In genomic region chr12:7638064-7638763, GRCh38 we compare ENCODE assay signal across 8 cellular contexts. TPM values are rescaled to one million over a fixed set of nuclear protein-coding genes. Genes with fewer than 3 reads are reported as not detected.
DNase-seq lines count a peak whose midpoint lies in the region; ATAC-seq and TF ChIP-seq lines count a peak whose summit lies in the region.

No MANE protein-coding gene starts in this region.

- peak overlapping the region; percentile 78 to 79 for H3K4me3 Mint-ChIP-seq in activated T-cell treated with anti-CD3 and anti-CD28 coated beads, Interleukin-2, amount 50 U/mL, for 72 hours

- peak in 1 of 2 donors; percentile 6 for ATAC-seq in activated T-cell treated with anti-CD3 and anti-CD28 coated beads, Interleukin-2, amount 50 U/mL, for 72 hours (replicated peaks in 1 of 2)
- ATAC-seq in thoracic aorta (ENCODE audit: insufficient number of reproducible peaks, low FRiP score, low read depth), result peak; percentile 21

- no peak for DNase-seq in activated T-cell treated with anti-CD3 and anti-CD28 coated beads, Interleukin-2, amount 50 U/mL, for 72 hours
- no peak for DNase-seq in activated T-cell treated with anti-CD3 and anti-CD28 coated beads, Interleukin-2, amount 50 U/mL, for 48 hours
- no peak for DNase-seq in thoracic aorta (ENCODE audit: low spot score)
- DNase-seq in nucleus accumbens (lab: John Stamatoyannopoulos, UW), result no peak
- no peak for DNase-seq in GM10266 (ENCODE audit: extremely low spot score)
- no peak for DNase-seq in NCI-H2029 treated with DMSO at 0.1 percent for 48 hours (lab: John Stamatoyannopoulos, UW)

- H3K9me3 ChIP-seq in iPS-18c (ENCODE audit: control insufficient read depth, insufficient read depth, low read length) (no peaks in the 10 kb centered on the region), thoracic aorta (no peaks in the 10 kb centered on the region)

- no peak overlapping the region for H3K27ac Mint-ChIP-seq in activated T-cell treated with anti-CD3 and anti-CD28 coated beads, Interleukin-2, amount 50 U/mL, for 72 hours

- peaks cover 4% of the 10 kb centered on the region for H3K27me3 Mint-ChIP-seq in activated T-cell treated with anti-CD3 and anti-CD28 coated beads, Interleukin-2, amount 50 U/mL, for 72 hours (ENCODE audit: low read depth)

- H3K4me1 Mint-ChIP-seq in activated T-cell treated with anti-CD3 and anti-CD28 coated beads, Interleukin-2, amount 50 U/mL, for 72 hours (ENCODE audit: low read depth), result peaks cover 34% of the 10 kb centered on the region

- TF ChIP-seq CTCF in VCaP (conservative IDR thresholded peaks at IDR 0.05), result no peak
- TF ChIP-seq CTCF in thoracic aorta (IDR thresholded peaks at IDR 0.05), result no peak
- no peak for TF ChIP-seq CTCF in GM10266 (IDR thresholded peaks at IDR 0.05; ENCODE audit: control insufficient read depth, insufficient read depth, low read depth, missing control alignments)

- H3K4me1 ChIP-seq in thoracic aorta (ENCODE audit: control insufficient read depth in 1 of 2, low read depth in 2 of 2), result no peaks in the 10 kb centered on the region

- H3K27ac ChIP-seq in VCaP (peak overlapping the region; percentile 42), thoracic aorta (no peak overlapping the region)

- H3K4me3 ChIP-seq in iPS-18c (ENCODE audit: insufficient read depth, low read depth, low read length), result peak overlapping the region; percentile 48; the same call in 1 of the 2 replicates
- peak overlapping the region; percentile 41 for H3K4me3 ChIP-seq in thoracic aorta

- H3K36me3 Mint-ChIP-seq in activated T-cell treated with anti-CD3 and anti-CD28 coated beads, Interleukin-2, amount 50 U/mL, for 72 hours (ENCODE audit: insufficient read depth in 2 of 2), result no peaks in the 10 kb centered on the region

- H3K27me3 ChIP-seq in thoracic aorta (replicated peaks; ENCODE audit: insufficient read depth), result no peaks in the 10 kb centered on the region

- H3K36me3 ChIP-seq in thoracic aorta, result no peaks in the 10 kb centered on the region

- no peaks in the 10 kb centered on the region for H3K9me3 Mint-ChIP-seq in activated T-cell treated with anti-CD3 and anti-CD28 coated beads, Interleukin-2, amount 50 U/mL, for 72 hours

RNA-seq across cellular contexts. Expression of gene APOBEC1, which starts 27.5 kb away (rescaled TPM):
- not detected for total RNA-seq in activated T-cell treated with anti-CD3 and anti-CD28 coated beads, Interleukin-2, amount 50 U/mL, for 72 hours
- not detected for total RNA-seq in thoracic aorta

RNA-seq across cellular contexts. Expression of gene GDF3, which starts 57.4 kb away (rescaled TPM):
- total RNA-seq in activated T-cell treated with anti-CD3 and anti-CD28 coated beads, Interleukin-2, amount 50 U/mL, for 72 hours, result not detected
- not detected for total RNA-seq in thoracic aorta
